In the genomic region with DNA sequence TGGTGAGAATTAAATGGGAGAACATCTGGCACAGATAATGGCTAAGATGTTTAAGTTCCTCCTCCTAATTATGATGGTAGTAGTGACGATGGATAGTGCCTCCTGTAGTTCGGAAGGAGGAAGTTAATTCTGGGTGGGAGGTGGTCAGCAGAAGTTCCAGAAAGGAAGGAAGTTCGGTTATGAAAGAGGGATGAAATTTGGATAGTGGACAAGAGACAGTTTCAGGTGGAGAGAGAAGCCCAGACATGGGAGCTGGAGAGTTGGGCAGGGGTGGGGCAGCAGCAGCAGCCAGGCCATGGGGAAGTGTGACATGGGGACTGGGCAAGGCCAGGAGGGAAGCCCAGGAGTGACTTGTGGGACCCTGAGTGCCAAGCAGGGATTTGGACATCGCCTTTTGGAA, we compare ENCODE assay signal across 22 cellular contexts.
A peak's percentile ranks its signal among the peaks of the same experiment; 100 is the strongest.
DNase-seq lines count a peak whose midpoint lies in the region; ATAC-seq and TF ChIP-seq lines count a peak whose summit lies in the region.
"Had no signal": no experiment of that assay in that cellular context is flagged by ENCODE, and none has a peak within 500 bp of the region (broad histone marks: within the 10 kb centered on the region; RNA-seq: fewer than 3 reads in every experiment).

No MANE protein-coding gene starts in this region.

- no peaks in the 10 kb centered on the region for H3K27me3 Mint-ChIP-seq in activated T-cell treated with anti-CD3 and anti-CD28 coated beads, Interleukin-2, amount 50 U/mL, for 24 hours
- peaks cover 22% of the 10 kb centered on the region for H3K27me3 Mint-ChIP-seq in endothelial cell (ENCODE audit: unreplicated experiment)

- peak; percentile 48 for ATAC-seq in sciatic nerve
- ATAC-seq in GM18519 (IDR thresholded peaks at IDR 0.05; ENCODE audit: low FRiP score, unreplicated experiment), result no peak
- ATAC-seq: A549 had no signal

- H3K36me3 Mint-ChIP-seq in activated T-cell treated with anti-CD3 and anti-CD28 coated beads, Interleukin-2, amount 50 U/mL, for 24 hours (ENCODE audit: low read depth), result peaks cover 62% of the 10 kb centered on the region
- H3K36me3 Mint-ChIP-seq in endothelial cell (ENCODE audit: low read depth, unreplicated experiment), result peaks cover 10% of the 10 kb centered on the region

- no peak for TF ChIP-seq CTCF in endothelial cell (IDR thresholded peaks at IDR 0.05; ENCODE audit: unreplicated experiment)
- TF ChIP-seq CTCF in RWPE1 (conservative IDR thresholded peaks at IDR 0.05; ENCODE audit: low read depth), result no peak

- H3K27ac ChIP-seq in RWPE1, result no peak overlapping the region
- H3K27ac ChIP-seq: A549, brain microvascular endothelial cell, C4-2B, Peyer's patch, transverse colon had no signal

- peak overlapping the region; percentile 56 for H3K27ac Mint-ChIP-seq in activated T-cell treated with anti-CD3 and anti-CD28 coated beads, Interleukin-2, amount 50 U/mL, for 24 hours
- peak overlapping the region; percentile 22 for H3K27ac Mint-ChIP-seq in endothelial cell (ENCODE audit: unreplicated experiment)
- H3K27ac Mint-ChIP-seq: HFFc6 had no signal

- H3K9me3 Mint-ChIP-seq in activated T-cell treated with anti-CD3 and anti-CD28 coated beads, Interleukin-2, amount 50 U/mL, for 24 hours, result peaks cover 36% of the 10 kb centered on the region
- H3K9me3 Mint-ChIP-seq in endothelial cell (ENCODE audit: unreplicated experiment), result no peaks in the 10 kb centered on the region

- CTCF ChIA-PET in RWPE1 (lab: Yijun Ruan, JAX), result interaction anchor here (0.6 kb wide), 1 partner anchor 104 kb away, joined by 3 read pairs; no protein-coding TSS in a partner anchor

- intact Hi-C loops in sciatic nerve (cut with DNase I), result no loop called here

- POLR2A ChIA-PET in RWPE1 (lab: Yijun Ruan, JAX; ENCODE audit: low non-redundant PET), result no interaction called here

- peaks cover 53% of the 10 kb centered on the region for H3K4me1 Mint-ChIP-seq in activated T-cell treated with anti-CD3 and anti-CD28 coated beads, Interleukin-2, amount 50 U/mL, for 24 hours (ENCODE audit: low read depth)
- peaks cover 40% of the 10 kb centered on the region for H3K4me1 Mint-ChIP-seq in endothelial cell (ENCODE audit: unreplicated experiment)

- H3K4me3 Mint-ChIP-seq in activated T-cell treated with anti-CD3 and anti-CD28 coated beads, Interleukin-2, amount 50 U/mL, for 24 hours, result no peak overlapping the region
- peak overlapping the region; percentile 13 for H3K4me3 Mint-ChIP-seq in endothelial cell (ENCODE audit: unreplicated experiment)
- H3K4me3 Mint-ChIP-seq: HFFc6, immature natural killer cell had no signal

- no peak for DNase-seq in activated T-cell treated with anti-CD3 and anti-CD28 coated beads, Interleukin-2, amount 50 U/mL, for 24 hours
- DNase-seq in activated T-cell treated with anti-CD3 and anti-CD28 coated beads, Interleukin-2, amount 50 U/mL, for 48 hours, result no peak
- peak; percentile 42 for DNase-seq in NCI-H69 (lab: John Stamatoyannopoulos, UW)
- no peak for DNase-seq in endothelial cell (ENCODE audit: low spot score)
- no peak for DNase-seq in sciatic nerve (ENCODE audit: low spot score)
- DNase-seq in GDM1 (lab: John Stamatoyannopoulos, UW), result no peak
- DNase-seq in RWPE1 (ENCODE audit: low spot score), result no peak
- DNase-seq: activated gamma-delta T cell treated with Interleukin-2 at 50 U/mL for 16 hours; brain microvascular endothelial cell; DMS79; HFFc6; immature natural killer cell; NCI-H2081; NCI-H524; Peyer's patch; stimulated activated CD4-positive, alpha-beta T cell treated with anti-CD3 and anti-CD28 coated beads, Interleukin-4, amount 100 ng/mL, for 24 hours; stimulated activated CD8-positive, alpha-beta memory T cell treated with anti-CD3 and anti-CD28 coated beads, Interleukin-4, amount 100 ng/mL, for 48 hours; SW 1271; transverse colon had no signal
